ENCODE assay signal across 23 cellular contexts in genomic region chr19:47352095-47352494, GRCh38. TPM values are rescaled to one million over a fixed set of nuclear protein-coding genes. Genes with fewer than 3 reads are reported as not detected.
DNase-seq lines count a peak whose midpoint lies in the region; ATAC-seq and TF ChIP-seq lines count a peak whose summit lies in the region.
"Had no signal": no experiment of that assay in that cellular context is flagged by ENCODE, and none has a peak within 500 bp of the region (broad histone marks: within the 10 kb centered on the region; RNA-seq: fewer than 3 reads in every experiment).

No MANE protein-coding gene starts in this region.

- H3K36me3 ChIP-seq in DOHH2 (ENCODE audit: control insufficient read depth, low read length), result peaks cover 62% of the 10 kb centered on the region

- no peaks in the 10 kb centered on the region for H3K9me2 ChIP-seq in DOHH2 (replicated peaks; ENCODE audit: control insufficient read depth, low read length)

- intact Hi-C loops in CD14-positive monocyte (cut with micrococcal nuclease), result loop anchor here in 1 of 2 donors (5.0 kb wide), 1 partner anchor 40 kb away; no protein-coding TSS in a partner anchor
- intact Hi-C loops in natural killer cell (cut with micrococcal nuclease), result no loop called here
- intact Hi-C loops in Right ventricle myocardium superior (cut with DNase I), result no loop called here

- ATAC-seq in WTC11 (no peak), natural killer cell (no peak), Right ventricle myocardium superior (ENCODE audit: poor library complexity) (no peak)
- ATAC-seq: naive thymus-derived CD8-positive, alpha-beta T cell; stimulated activated naive CD8-positive, alpha-beta T cell treated with anti-CD3 and anti-CD28 coated beads, Interleukin-15, amount 100 ng/mL, for 72 hours had no signal

- peak overlapping the region; percentile 94 for H3K4me2 ChIP-seq in DOHH2 (ENCODE audit: low read length)

- H3K27me3 Mint-ChIP-seq in CD14-positive monocyte (ENCODE audit: low read depth in 3 of 3) (peaks cover 0 to 3% (median 0%) of the 10 kb centered on the region in 3 donors), WTC11 (ENCODE audit: low read depth) (peaks cover 14% of the 10 kb centered on the region), natural killer cell (ENCODE audit: low read depth in 2 of 2) (no peaks in the 10 kb centered on the region)
- H3K27me3 Mint-ChIP-seq: stimulated activated naive CD8-positive, alpha-beta T cell treated with anti-CD3 and anti-CD28 coated beads, Interleukin-15, amount 100 ng/mL, for 72 hours; type B pancreatic cell had no signal

- H3K4me1 ChIP-seq in DOHH2 (ENCODE audit: control insufficient read depth, low read length), result peaks cover 42% of the 10 kb centered on the region

- peak overlapping the region; percentile 20; the same call in 1 of the 2 replicates for H3K27ac ChIP-seq in DOHH2 (ENCODE audit: low read depth, low read length)
- H3K27ac ChIP-seq: esophagus muscularis mucosa, HL-60, SJCRH30, WERI-Rb-1 had no signal

- H3K27me3 ChIP-seq in DOHH2 (ENCODE audit: control insufficient read depth, low read length), result no peaks in the 10 kb centered on the region
- H3K27me3 ChIP-seq: esophagus muscularis mucosa, SJCRH30 had no signal

- peak overlapping the region in 1 of 2 donors; percentile 53 for H3K4me3 Mint-ChIP-seq in CD14-positive monocyte
- no peak overlapping the region for H3K4me3 Mint-ChIP-seq in WTC11
- H3K4me3 Mint-ChIP-seq in natural killer cell, result peak overlapping the region; percentile 17
- H3K4me3 Mint-ChIP-seq: stimulated activated naive CD8-positive, alpha-beta T cell treated with anti-CD3 and anti-CD28 coated beads, Interleukin-15, amount 100 ng/mL, for 72 hours had no signal

- peak overlapping the region; percentile 32 for H3K4me3 ChIP-seq in DOHH2 (ENCODE audit: low read length)
- H3K4me3 ChIP-seq: esophagus muscularis mucosa, SJCRH30 had no signal

- H4K20me1 ChIP-seq in DOHH2 (ENCODE audit: control insufficient read depth, insufficient read depth, low read depth, low read length), result no peaks in the 10 kb centered on the region

- no peaks in the 10 kb centered on the region for H3K9me3 ChIP-seq in DOHH2 (ENCODE audit: control insufficient read depth, insufficient read depth, low read length)
- H3K9me3 ChIP-seq: esophagus muscularis mucosa, SJCRH30 had no signal

- CTCF ChIA-PET in WTC11 (lab: Charles Lee), result interaction anchor here (0.9 to 2.1 kb wide), 4 partner anchors 39 to 1536 kb away, joined by 3 to 9 read pairs (median 6); no protein-coding TSS in a partner anchor

- TF ChIP-seq CTCF in CD14-positive monocyte (IDR thresholded peaks at IDR 0.05), result no peak
- no peak for TF ChIP-seq CTCF in DOHH2 (IDR thresholded peaks at IDR 0.05; ENCODE audit: low read depth, low read length, poor library complexity, severe bottlenecking)
- no peak for TF ChIP-seq CTCF in WTC11 (IDR thresholded peaks at IDR 0.05)
- no peak for TF ChIP-seq CTCF in natural killer cell (IDR thresholded peaks at IDR 0.05)

- peaks cover 39% of the 10 kb centered on the region for H3K4me1 Mint-ChIP-seq in CD14-positive monocyte
- peaks cover 29% of the 10 kb centered on the region for H3K4me1 Mint-ChIP-seq in WTC11
- peaks cover 25 to 38% of the 10 kb centered on the region in 2 donors for H3K4me1 Mint-ChIP-seq in natural killer cell

- no peaks in the 10 kb centered on the region for H3F3A ChIP-seq in DOHH2 (ENCODE audit: control insufficient read depth, insufficient read depth)

- H3K9me3 Mint-ChIP-seq in CD14-positive monocyte (peaks cover 4 to 22% (median 10%) of the 10 kb centered on the region in 7 donors), WTC11 (0 out of 2 replicates have a peak, but pooled peaks cover 3% of the 10 kb centered on the region), natural killer cell (no peaks in the 10 kb centered on the region)
- H3K9me3 Mint-ChIP-seq: IgD-negative memory B cell; naive thymus-derived CD8-positive, alpha-beta T cell; stimulated activated naive CD8-positive, alpha-beta T cell treated with anti-CD3 and anti-CD28 coated beads, Interleukin-15, amount 100 ng/mL, for 72 hours; type B pancreatic cell had no signal

- H3K36me3 Mint-ChIP-seq in CD14-positive monocyte (peaks cover 60 to 69% of the 10 kb centered on the region in 2 donors), WTC11 (peaks cover 62% of the 10 kb centered on the region), natural killer cell (no peaks in the 10 kb centered on the region)

- peaks cover 71% of the 10 kb centered on the region for H3K79me2 ChIP-seq in DOHH2 (ENCODE audit: control insufficient read depth, low read length)

- no peak for DNase-seq in CD14-positive monocyte (ENCODE audit: low spot score)
- no peak for DNase-seq in WTC11 (ENCODE audit: low spot score)
- DNase-seq in natural killer cell, result no peak
- DNase-seq in Right ventricle myocardium superior, result no peak
- DNase-seq in stimulated activated CD4-positive, alpha-beta T cell treated with anti-CD3 and anti-CD28 coated beads, Interleukin-2, amount 100 ng/mL, for 48 hours, result no peak
- DNase-seq in UCSD-AML1 (lab: John Stamatoyannopoulos, UW; ENCODE audit: unreplicated experiment), result no peak
- DNase-seq in stimulated activated CD4-positive, alpha-beta T cell treated with anti-CD3 and anti-CD28 coated beads, Interleukin-4, amount 100 ng/mL, for 24 hours, result no peak
- DNase-seq: activated naive CD4-positive, alpha-beta T cell; aorta; cerebellar nuclear complex; effector CD8-positive, alpha-beta T cell; NCI-H187 treated with DMSO at 0.1 percent for 48 hours; NCI-H774; stimulated activated CD4-positive, alpha-beta T cell treated with anti-CD3 and anti-CD28 coated beads, Interleukin-4, amount 100 ng/mL, for 1 hour; stimulated activated naive CD8-positive, alpha-beta T cell treated with anti-CD3 and anti-CD28 coated beads, Interleukin-15, amount 100 ng/mL, for 72 hours; WERI-Rb-1 had no signal

- peak overlapping the region; percentile 61 to 100 (median 87) for H3K27ac Mint-ChIP-seq in CD14-positive monocyte
- H3K27ac Mint-ChIP-seq in WTC11, result peak overlapping the region; percentile 53
- peak overlapping the region in 1 of 2 donors; percentile 59 for H3K27ac Mint-ChIP-seq in natural killer cell
- H3K27ac Mint-ChIP-seq: stimulated activated naive CD8-positive, alpha-beta T cell treated with anti-CD3 and anti-CD28 coated beads, Interleukin-15, amount 100 ng/mL, for 72 hours; type B pancreatic cell had no signal

- POLR2A ChIA-PET in WTC11 (lab: Charles Lee), result no interaction called here

TF ChIP-seq in WTC11, 78 proteins besides CTCF, POLR2A, EP300 and RAD21 (continues in another document):
- TF ChIP-seq USF1 (CRISPR knock-in tag; IDR thresholded peaks at IDR 0.05) (peak; percentile 44; the same call in 1 of the 2 replicates), JAZF1 (CRISPR knock-in tag; IDR thresholded peaks at IDR 0.05) (no peak), ATF1 (CRISPR knock-in tag; IDR thresholded peaks at IDR 0.05) (no peak), MXD4 (CRISPR knock-in tag; IDR thresholded peaks at IDR 0.05; ENCODE audit: borderline replicate concordance) (no peak), ELF4 (CRISPR knock-in tag; IDR thresholded peaks at IDR 0.05; ENCODE audit: low read depth) (no peak), ZBTB21 (CRISPR knock-in tag; IDR thresholded peaks at IDR 0.05; ENCODE audit: borderline replicate concordance) (no peak), RELA (CRISPR knock-in tag; IDR thresholded peaks at IDR 0.05; ENCODE audit: borderline replicate concordance) (no peak), ZNF396 (CRISPR knock-in tag; IDR thresholded peaks at IDR 0.05; ENCODE audit: borderline replicate concordance) (no peak), PRDM15 (CRISPR knock-in tag; IDR thresholded peaks at IDR 0.05) (no peak)

RNA-seq across cellular contexts. Expression of gene DHX34, which starts 3.0 kb away (rescaled TPM):
- 1 to 10 TPM; 3.4 to 3.8 TPM for polyA plus RNA-seq in CD14-positive monocyte
- total RNA-seq in WTC11 (2021) (35.6 to 36.5 TPM (median 35.6 TPM) in 3 replicates), natural killer cell (10 to 100 TPM; 19.8 to 25.9 (median 20.0) TPM), Right ventricle myocardium superior (6.4 TPM)

RNA-seq across cellular contexts. Expression of gene C5AR2, which starts 20.1 kb away (rescaled TPM):
- polyA plus RNA-seq in CD14-positive monocyte, result 1 to 10 TPM; 2.4 to 4.3 TPM
- total RNA-seq in WTC11 (2021), result 0.09 to 0.22 TPM (median 0.14 TPM) in 3 replicates
- 10 to 100 TPM in 1 of 3 donors, 1 to 10 TPM in 2; 4.3 to 15.5 (median 8.3) TPM for total RNA-seq in natural killer cell
- total RNA-seq in Right ventricle myocardium superior, result 0.78 TPM
- total RNA-seq: SJCRH30 had no signal
- polyA plus RNA-seq: naive thymus-derived CD8-positive, alpha-beta T cell had no signal

RNA-seq across cellular contexts. Expression of gene C5AR1, which starts 42.4 kb away (rescaled TPM):
- 100 to 1,000 TPM; 143 to 320 TPM for polyA plus RNA-seq in CD14-positive monocyte
- 0.18 to 0.32 TPM (median 0.28 TPM) in 3 replicates for total RNA-seq in WTC11 (2021)
- total RNA-seq in natural killer cell, result 10 to 100 TPM; 11.4 to 42.7 (median 28.7) TPM
- total RNA-seq in Right ventricle myocardium superior, result 3.4 TPM
- total RNA-seq: SJCRH30 had no signal
